Comparison of ENCODE assay signal across 16 cellular contexts in the genomic region with DNA sequence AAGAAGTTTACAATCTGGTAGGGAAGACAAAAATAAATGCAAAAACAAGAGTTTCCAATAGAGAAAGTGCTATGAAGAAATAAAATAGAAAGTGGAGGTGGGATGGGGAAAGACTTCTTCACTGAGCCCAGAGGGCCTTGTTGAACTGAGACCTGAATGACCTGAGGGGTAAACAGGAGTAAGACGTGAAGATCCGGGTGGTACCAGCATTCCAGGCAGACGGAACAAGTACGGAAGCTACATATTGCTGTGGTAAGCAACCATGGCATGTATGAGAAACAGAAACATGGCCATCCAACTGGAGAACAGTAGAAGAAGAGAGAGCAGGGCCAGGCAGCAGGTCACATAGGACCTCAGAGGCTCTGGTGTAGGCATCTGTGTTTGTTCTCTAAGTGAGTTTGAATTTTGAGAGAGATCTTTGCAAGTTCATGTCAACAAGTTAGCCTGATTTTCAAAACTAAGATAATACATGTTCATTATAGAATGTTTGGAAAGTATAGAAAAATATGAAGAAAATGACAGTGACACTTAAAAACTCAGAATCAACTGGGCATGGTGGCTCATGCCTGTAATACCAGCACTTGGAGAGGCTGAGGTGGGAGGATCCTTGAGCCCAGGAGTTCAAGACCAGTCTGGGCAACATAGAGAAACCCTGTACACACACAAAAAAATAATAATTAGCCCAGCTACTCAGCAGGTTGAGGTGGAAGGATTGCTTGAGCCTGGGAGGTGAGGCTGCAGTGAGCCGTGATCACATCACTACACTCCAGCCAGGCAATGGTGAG.
"Had no signal": no experiment of that assay in that cellular context is flagged by ENCODE, and none has a peak within 500 bp of the region (broad histone marks: within the 10 kb centered on the region; RNA-seq: fewer than 3 reads in every experiment).

No MANE protein-coding gene starts in this region.

- H3K9ac ChIP-seq: SK-N-SH had no signal

- H3K36me3 ChIP-seq: Peyer's patch, SJSA1 had no signal

- H3K27me3 ChIP-seq: Peyer's patch, SJSA1 had no signal

- H3K9me3 ChIP-seq: Peyer's patch, SJSA1, SK-N-SH had no signal

- H2AFZ ChIP-seq: PC-9 had no signal

- H3K4me2 ChIP-seq: PC-9, SK-N-SH had no signal

- H3K27ac ChIP-seq: PC-9, Peyer's patch, SJSA1 had no signal

- H3K4me1 ChIP-seq: Peyer's patch, SJSA1 had no signal

- H3K4me3 ChIP-seq: PC-9, Peyer's patch, SJSA1 had no signal

- DNase-seq: NCI-H1092, NCI-H1417 treated with DMSO at 0.1 percent for 48 hours, NCI-H146, NCI-H1930, NCI-H2107, NCI-H446 treated with DMSO at 0.1 percent for 48 hours, NCI-H510A treated with DMSO at 0.1 percent for 48 hours, NCI-H82, PC-9, Peyer's patch, Right ventricle myocardium superior, RPMI8226, SIG-M5, T-helper 1 cell had no signal
